20 cellular contexts compared by ENCODE assay signal in genomic region chr3:179488213-179488612, GRCh38. TPM values are rescaled to one million over a fixed set of nuclear protein-coding genes. Genes with fewer than 3 reads are reported as not detected.
DNase-seq lines count a peak whose midpoint lies in the region; ATAC-seq and TF ChIP-seq lines count a peak whose summit lies in the region.
"Had no signal": no experiment of that assay in that cellular context is flagged by ENCODE, and none has a peak within 500 bp of the region (broad histone marks: within the 10 kb centered on the region; RNA-seq: fewer than 3 reads in every experiment).

No MANE protein-coding gene starts in this region.

- H3K27ac Mint-ChIP-seq in GM23338 = no peak overlapping the region
- no peak overlapping the region for H3K27ac Mint-ChIP-seq in WTC11
- H3K27ac Mint-ChIP-seq in neural progenitor cell = no peak overlapping the region
- H3K27ac Mint-ChIP-seq: CD14-positive monocyte; CD4-positive, alpha-beta memory T cell; CD4-positive, CD25-positive, alpha-beta regulatory T cell; CD8-positive, alpha-beta memory T cell had no signal

- peak; percentile 8 for DNase-seq in GM23338 (ENCODE audit: low spot score)
- DNase-seq in WTC11 (ENCODE audit: low spot score) = no peak
- peak; percentile 19 for DNase-seq in esophagus muscularis mucosa (ENCODE audit: extremely low spot score)
- DNase-seq in neural progenitor cell (ENCODE audit: low spot score) = no peak
- no peak for DNase-seq in SW480 (ENCODE audit: low spot score)
- DNase-seq in COLO829 (ENCODE audit: low spot score) = no peak
- DNase-seq in superior temporal gyrus (ENCODE audit: extremely low spot score) = no peak
- DNase-seq: 8988T; ACHN; BE2C; C1 segment of cervical spinal cord; Caco-2; Calu3; CD4-positive, alpha-beta memory T cell; CD4-positive, CD25-positive, alpha-beta regulatory T cell; CD8-positive, alpha-beta memory T cell; DMS79 treated with DMSO at 0.1 percent for 48 hours; GF-D8 had no signal

- H3K4me2 ChIP-seq in GM23338 (no peak overlapping the region), neural progenitor cell (no peak overlapping the region)
- H3K4me2 ChIP-seq: BLaER1 had no signal

- H3K27me3 Mint-ChIP-seq in GM23338 (ENCODE audit: insufficient read depth, low read depth, poor library complexity) (no peaks in the 10 kb centered on the region), WTC11 (ENCODE audit: low read depth) (peaks cover 5% of the 10 kb centered on the region), neural progenitor cell (ENCODE audit: insufficient read depth, low read depth) (no peaks in the 10 kb centered on the region)

- H3K4me1 ChIP-seq in GM23338 (ENCODE audit: insufficient read depth) (no peaks in the 10 kb centered on the region), esophagus muscularis mucosa (no peaks in the 10 kb centered on the region), neural progenitor cell (no peaks in the 10 kb centered on the region)
- H3K4me1 ChIP-seq: BE2C, BLaER1, Caco-2 had no signal

- H3K4me3 Mint-ChIP-seq in GM23338 = no peak overlapping the region
- no peak overlapping the region for H3K4me3 Mint-ChIP-seq in WTC11
- no peak overlapping the region for H3K4me3 Mint-ChIP-seq in neural progenitor cell
- H3K4me3 Mint-ChIP-seq: CD14-positive monocyte; CD4-positive, alpha-beta memory T cell; CD4-positive, CD25-positive, alpha-beta regulatory T cell; CD8-positive, alpha-beta memory T cell had no signal

- H3K9me3 ChIP-seq in esophagus muscularis mucosa (peaks cover 0 to 15% (median 10%) of the 10 kb centered on the region in 4 donors), neural progenitor cell (ENCODE audit: low read depth) (peaks cover 4% of the 10 kb centered on the region)
- H3K9me3 ChIP-seq: BE2C had no signal

- TF ChIP-seq POLR2A in esophagus muscularis mucosa (IDR thresholded peaks at IDR 0.05; ENCODE audit: low read depth) = no peak

- H2AFZ ChIP-seq in GM23338 (peak overlapping the region; percentile 38), neural progenitor cell (replicated peaks) (peak overlapping the region; percentile 34)

- H3K9ac ChIP-seq in neural progenitor cell = no peak overlapping the region
- H3K9ac ChIP-seq: BLaER1 had no signal

- CTCF ChIA-PET in WTC11 (lab: Charles Lee) = no interaction called here

- H3K27ac ChIP-seq in GM23338 (ENCODE audit: low read depth) = no peak overlapping the region
- no peak overlapping the region for H3K27ac ChIP-seq in esophagus muscularis mucosa (replicated peaks in 1 of 4)
- H3K27ac ChIP-seq in neural progenitor cell = no peak overlapping the region
- H3K27ac ChIP-seq: BLaER1 had no signal

- no peak for TF ChIP-seq EP300 in esophagus muscularis mucosa (IDR thresholded peaks at IDR 0.05)

- no peaks in the 10 kb centered on the region for H3F3A ChIP-seq in GM23338 (replicated peaks; ENCODE audit: low read depth)
- no peaks in the 10 kb centered on the region for H3F3A ChIP-seq in neural progenitor cell (ENCODE audit: low read depth)

- TF ChIP-seq CTCF in GM23338 (conservative IDR thresholded peaks at IDR 0.05; ENCODE audit: low read depth in 2 of 2) (no peak), WTC11 (IDR thresholded peaks at IDR 0.05) (no peak), esophagus muscularis mucosa (IDR thresholded peaks at IDR 0.05) (no peak), neural progenitor cell (IDR thresholded peaks at IDR 0.05) (no peak)

- H3K4me1 Mint-ChIP-seq in GM23338 (peaks cover 7% of the 10 kb centered on the region), WTC11 (peaks cover 11% of the 10 kb centered on the region), neural progenitor cell (no peaks in the 10 kb centered on the region)
- H3K4me1 Mint-ChIP-seq: CD14-positive monocyte; CD4-positive, alpha-beta memory T cell; CD4-positive, CD25-positive, alpha-beta regulatory T cell; CD8-positive, alpha-beta memory T cell had no signal

- peaks cover under 1% of the 10 kb centered on the region for H3K36me3 Mint-ChIP-seq in GM23338 (ENCODE audit: low read depth)
- H3K36me3 Mint-ChIP-seq in WTC11 = peaks cover 13% of the 10 kb centered on the region
- H3K36me3 Mint-ChIP-seq in neural progenitor cell = no peaks in the 10 kb centered on the region
- H3K36me3 Mint-ChIP-seq: CD14-positive monocyte; CD4-positive, CD25-positive, alpha-beta regulatory T cell had no signal

- H4K20me1 ChIP-seq in GM23338 (replicated peaks; ENCODE audit: insufficient read depth) (no peaks in the 10 kb centered on the region), neural progenitor cell (ENCODE audit: low read depth) (no peaks in the 10 kb centered on the region)
- H4K20me1 ChIP-seq: BLaER1 had no signal

- no peaks in the 10 kb centered on the region for H3K36me3 ChIP-seq in GM23338 (ENCODE audit: insufficient read depth)
- H3K36me3 ChIP-seq in esophagus muscularis mucosa = no peaks in the 10 kb centered on the region
- H3K36me3 ChIP-seq in neural progenitor cell = no peaks in the 10 kb centered on the region
- H3K36me3 ChIP-seq: BE2C, BLaER1 had no signal

- H3K9me2 ChIP-seq in GM23338 (ENCODE audit: insufficient read depth) = no peaks in the 10 kb centered on the region

- peak; percentile 41; the same call in 1 of the 3 replicates for ATAC-seq in GM23338
- ATAC-seq in WTC11 = peak; percentile 57

- H3K9me3 Mint-ChIP-seq in GM23338 (peaks cover 22% of the 10 kb centered on the region), WTC11 (peaks cover 35% of the 10 kb centered on the region), neural progenitor cell (peaks cover 17% of the 10 kb centered on the region)

- no peak overlapping the region for H3K4me3 ChIP-seq in GM23338
- no peak overlapping the region for H3K4me3 ChIP-seq in esophagus muscularis mucosa
- no peak overlapping the region for H3K4me3 ChIP-seq in neural progenitor cell
- H3K4me3 ChIP-seq: BLaER1 had no signal

- no peaks in the 10 kb centered on the region for H3K79me2 ChIP-seq in GM23338 (replicated peaks; ENCODE audit: insufficient read depth)
- no peaks in the 10 kb centered on the region for H3K79me2 ChIP-seq in neural progenitor cell (ENCODE audit: low read depth)

- intact Hi-C loops in esophagus muscularis mucosa (cut with DNase I) = no loop called here

- H3K27me3 ChIP-seq in GM23338 (ENCODE audit: insufficient read depth) (no peaks in the 10 kb centered on the region), esophagus muscularis mucosa (no peaks in the 10 kb centered on the region), neural progenitor cell (no peaks in the 10 kb centered on the region)
- H3K27me3 ChIP-seq: BE2C, BLaER1 had no signal

- POLR2A ChIA-PET in WTC11 (lab: Charles Lee) = no interaction called here

TF ChIP-seq in GM23338, 12 proteins besides CTCF, POLR2A, EP300 and RAD21 (continues in another document):
- TF ChIP-seq ETS1 (IDR thresholded peaks at IDR 0.05) = no peak

TF ChIP-seq in WTC11, 78 proteins besides CTCF, POLR2A, EP300 and RAD21:
- TF ChIP-seq IRF2 (CRISPR knock-in tag; IDR thresholded peaks at IDR 0.05; ENCODE audit: borderline replicate concordance, low read depth) (no peak), CREB1 (CRISPR knock-in tag; IDR thresholded peaks at IDR 0.05) (no peak), FOXP1 (CRISPR knock-in tag; IDR thresholded peaks at IDR 0.05; ENCODE audit: borderline replicate concordance) (no peak), TP53 (CRISPR knock-in tag; IDR thresholded peaks at IDR 0.05) (no peak), ZMAT4 (CRISPR knock-in tag; IDR thresholded peaks at IDR 0.05) (no peak), ATF2 (CRISPR knock-in tag; IDR thresholded peaks at IDR 0.05; ENCODE audit: borderline replicate concordance, low read depth) (no peak)

RNA-seq across cellular contexts. Expression of gene GNB4, which starts 36.9 kb away (rescaled TPM):
- total RNA-seq in GM23338 (2014; rRNA removed; shearing (Covaris generic)) = 28.4 and 29.6 TPM in 2 replicates
- polyA plus RNA-seq in GM23338 (2016; fragmentation: Nextera tagmentation; extraction: Ambion mirVana) = 8.5 and 11.3 TPM in 2 replicates
- total RNA-seq in WTC11 (2021) = 33.8 to 38.2 TPM (median 36.7 TPM) in 3 replicates
- 100 to 1,000 TPM in 1 of 4 donors, 10 to 100 TPM in 3; 57.7 to 130 (median 80.9) TPM for total RNA-seq in esophagus muscularis mucosa
- 43.5 and 74.6 TPM in 2 replicates for total RNA-seq in neural progenitor cell (ENCODE audit: low replicate concordance)

Comparison
In these comparisons a context has a peak if more than half of its experiments do, and no peak if none do; other contexts are left out.
1. DNase-seq: peak in GM23338 (single experiment) and esophagus muscularis mucosa (single experiment); none in WTC11 (single experiment), neural progenitor cell (single experiment), SW480 (single experiment), COLO829 (single experiment) and superior temporal gyrus (single experiment).